21 cellular contexts compared by ENCODE assay signal in genomic region chr1:205767248-205767647, GRCh38. TPM values are rescaled to one million over a fixed set of nuclear protein-coding genes. Genes with fewer than 3 reads are reported as not detected.
DNase-seq lines count a peak whose midpoint lies in the region; ATAC-seq, FAIRE-seq and TF ChIP-seq lines count a peak whose summit lies in the region.
"Had no signal": no experiment of that assay in that cellular context is flagged by ENCODE, and none has a peak within 500 bp of the region (broad histone marks: within the 10 kb centered on the region; RNA-seq: fewer than 3 reads in every experiment).

No MANE protein-coding gene starts in this region.

- intact Hi-C loops in K562 (cut with micrococcal nuclease): no loop called here

- H3K9me1 ChIP-seq in K562 (ENCODE audit: control insufficient read depth, insufficient read depth, low read length): no peaks in the 10 kb centered on the region

- H3K36me3 Mint-ChIP-seq in CD8-positive, alpha-beta memory T cell: peaks cover 0 to 72% (median 16%) of the 10 kb centered on the region in 3 donors
- peaks cover 0 to 8% of the 10 kb centered on the region in 2 donors for H3K36me3 Mint-ChIP-seq in naive B cell

- DNase-seq in A549 (ENCODE audit: low read depth in 1 of 2, low spot score in 1 of 2): no peak
- DNase-seq in CD8-positive, alpha-beta memory T cell: no peak
- no peak for DNase-seq in K562 (ENCODE audit: extremely low read depth in 1 of 4, low spot score in 3 of 4)
- DNase-seq in naive B cell: no peak
- no peak for DNase-seq in small intestine
- DNase-seq: BE2C; Calu3; CD4-positive, alpha-beta T cell; DMS79; NCI-H1436; NCI-H2081; NCI-H510A; NCI-H82; Peyer's patch; Right ventricle myocardium superior; SK-N-SH had no signal

- CTCF ChIA-PET in A549 (lab: Yijun Ruan, JAX): interaction anchor here (0.8 to 3.5 kb wide), 3 partner anchors 24 to 210 kb away, joined by 3 to 9 read pairs (median 5); no protein-coding TSS in a partner anchor
- CTCF ChIA-PET in CD8-positive, alpha-beta memory T cell (lab: Charles Lee): no interaction called here
- CTCF ChIA-PET in K562 (lab: Yijun Ruan, JAX; ENCODE audit: low intra/inter-chr PET ratio): interaction anchor here (0.6 kb wide), 1 partner anchor 868 kb away, joined by 3 read pairs; the partner anchor contains the start of gene DYRK3

- no peaks in the 10 kb centered on the region for H4K20me1 ChIP-seq in K562 (replicated peaks; ENCODE audit: control insufficient read depth, insufficient read depth, low read length)

- H3K27ac Mint-ChIP-seq in CD8-positive, alpha-beta memory T cell: peak overlapping the region in 7 of 8 donors; percentile 51 to 67 (median 61)
- H3K27ac Mint-ChIP-seq in naive B cell: peak overlapping the region in 5 of 6 donors; percentile 13 to 90 (median 79)
- H3K27ac Mint-ChIP-seq: CD4-positive, alpha-beta T cell; GM23338 had no signal

- no TSS peak for BruUV-seq in K562 (replicated peaks; lab: Mats Ljungman, UMichigan)

- no peaks in the 10 kb centered on the region for H3K79me2 ChIP-seq in K562 (ENCODE audit: control insufficient read depth, insufficient read depth, low read length)

- no peak for TF ChIP-seq POLR2A in A549 (IDR thresholded peaks at IDR 0.05; ENCODE audit: low read length)
- TF ChIP-seq POLR2A in K562 (conservative IDR thresholded peaks at IDR 0.05): no peak

- H3K27ac ChIP-seq in A549 (no peak overlapping the region), K562 (ENCODE audit: extremely low read depth, low read depth, low read length) (no peak overlapping the region), small intestine (ENCODE audit: low read depth in 1 of 2, low read length in 1 of 2) (no peak overlapping the region)
- H3K27ac ChIP-seq in CD8-positive, alpha-beta memory T cell (ENCODE audit: low read depth, low read length): no peak overlapping the region
- H3K27ac ChIP-seq: KMS-11, Peyer's patch had no signal

- no peaks in the 10 kb centered on the region for H3K27me3 ChIP-seq in CD8-positive, alpha-beta memory T cell (ENCODE audit: insufficient read depth, low read length, poor library complexity, severe bottlenecking)
- H3K27me3 ChIP-seq in K562 (ENCODE audit: control insufficient read depth in 2 of 2, insufficient read depth in 2 of 2, low read length in 2 of 2) (no peaks in the 10 kb centered on the region), small intestine (ENCODE audit: control insufficient read depth in 2 of 2, insufficient read depth in 2 of 2, low read length in 2 of 2) (no peaks in the 10 kb centered on the region)
- H3K27me3 ChIP-seq: BE2C, Peyer's patch had no signal

- no peaks in the 10 kb centered on the region for H3K9me3 Mint-ChIP-seq in CD8-positive, alpha-beta memory T cell
- H3K9me3 Mint-ChIP-seq in naive B cell: no peaks in the 10 kb centered on the region
- H3K9me3 Mint-ChIP-seq: CD4-positive, alpha-beta T cell; GM23338 had no signal

- TF ChIP-seq EP300 in A549 (IDR thresholded peaks at IDR 0.05): no peak
- no peak for TF ChIP-seq EP300 in K562 (IDR thresholded peaks at IDR 0.05; ENCODE audit: low read length)

- FAIRE-seq in A549 (lab: Jason Lieb, UNC): no peak
- no peak for FAIRE-seq in K562 (lab: Jason Lieb, UNC)
- no peak for FAIRE-seq in small intestine (lab: Jason Lieb, UNC)
- FAIRE-seq: G401.6 had no signal

- H3K9me3 ChIP-seq in A549 (no peaks in the 10 kb centered on the region), K562 (replicated peaks; ENCODE audit: control insufficient read depth, insufficient read depth, low read depth, low read length) (no peaks in the 10 kb centered on the region), small intestine (ENCODE audit: control insufficient read depth, low read depth) (no peaks in the 10 kb centered on the region)
- H3K9me3 ChIP-seq in CD8-positive, alpha-beta memory T cell (ENCODE audit: low read length): no peaks in the 10 kb centered on the region
- H3K9me3 ChIP-seq: BE2C, Peyer's patch, SK-N-SH had no signal

- H3K4me3 ChIP-seq in A549: no peak overlapping the region
- no peak overlapping the region for H3K4me3 ChIP-seq in CD8-positive, alpha-beta memory T cell (ENCODE audit: low read length)
- H3K4me3 ChIP-seq in K562: no peak overlapping the region
- no peak overlapping the region for H3K4me3 ChIP-seq in small intestine (ENCODE audit: low read depth in 1 of 2, low read length in 2 of 2)
- H3K4me3 ChIP-seq: GM23338, Peyer's patch had no signal

- peaks cover 31 to 44% (median 42%) of the 10 kb centered on the region in 3 donors for H3K4me1 Mint-ChIP-seq in CD8-positive, alpha-beta memory T cell
- peaks cover 2 to 22% (median 21%) of the 10 kb centered on the region in 3 donors for H3K4me1 Mint-ChIP-seq in naive B cell

- POLR2A ChIA-PET in A549 (lab: Yijun Ruan, JAX): no interaction called here
- POLR2A ChIA-PET in CD8-positive, alpha-beta memory T cell (lab: Charles Lee): no interaction called here
- POLR2A ChIA-PET in K562 (lab: Yijun Ruan, JAX): interaction anchor here (2.2 kb wide), 1 partner anchor 18 kb away, joined by 9 read pairs; no protein-coding TSS in a partner anchor

- peak overlapping the region in 1 of 7 donors; percentile 40 for H3K4me3 Mint-ChIP-seq in CD8-positive, alpha-beta memory T cell
- no peak overlapping the region for H3K4me3 Mint-ChIP-seq in naive B cell
- H3K4me3 Mint-ChIP-seq: CD4-positive, alpha-beta T cell; GM23338 had no signal

- no peak overlapping the region for H2AFZ ChIP-seq in K562 (ENCODE audit: low read depth, low read length)
- H2AFZ ChIP-seq: GM23338 had no signal

- no peak overlapping the region for H3K9ac ChIP-seq in K562 (ENCODE audit: insufficient read depth in 1 of 2, low read depth in 2 of 2, low read length in 2 of 2)
- H3K9ac ChIP-seq: KMS-11, SK-N-SH had no signal

- H3K4me1 ChIP-seq in A549 (peaks cover 5% of the 10 kb centered on the region; the same call in 1 of the 3 replicates), K562 (replicated peaks in 1 of 2; ENCODE audit: control insufficient read depth in 2 of 2, insufficient read depth in 2 of 2, low read length in 2 of 2) (no peaks in the 10 kb centered on the region; a peak in 1 of 5 replicates), small intestine (ENCODE audit: control insufficient read depth in 2 of 2, insufficient read depth in 1 of 2, low read depth in 1 of 2, low read length in 1 of 2) (no peaks in the 10 kb centered on the region)
- peaks cover 11% of the 10 kb centered on the region for H3K4me1 ChIP-seq in CD8-positive, alpha-beta memory T cell (ENCODE audit: insufficient read depth, low read length)
- H3K4me1 ChIP-seq: BE2C, Peyer's patch had no signal

- H3K36me3 ChIP-seq in CD8-positive, alpha-beta memory T cell (ENCODE audit: insufficient read depth, low read length): peaks cover 13% of the 10 kb centered on the region
- H3K36me3 ChIP-seq in K562 (ENCODE audit: control insufficient read depth, insufficient read depth, low read length) (no peaks in the 10 kb centered on the region), small intestine (ENCODE audit: control insufficient read depth in 2 of 2, insufficient read depth in 2 of 2, low read length in 2 of 2) (no peaks in the 10 kb centered on the region)
- H3K36me3 ChIP-seq: BE2C had no signal

- TF ChIP-seq RAD21 in A549 (conservative IDR thresholded peaks at IDR 0.05 in 1 of 2, IDR thresholded peaks at IDR 0.05 in 1 of 2) (no peak), K562 (CRISPR knock-in tag; conservative IDR thresholded peaks at IDR 0.05 in 1 of 2, IDR thresholded peaks at IDR 0.05 in 1 of 2) (no peak)

- H3K27me3 Mint-ChIP-seq in CD8-positive, alpha-beta memory T cell: no peaks in the 10 kb centered on the region
- no peaks in the 10 kb centered on the region for H3K27me3 Mint-ChIP-seq in naive B cell
- H3K27me3 Mint-ChIP-seq: CD4-positive, alpha-beta T cell had no signal

- no peak for ATAC-seq in A549
- no peak for ATAC-seq in K562
- no peak for ATAC-seq in naive B cell (ENCODE audit: low read depth in 2 of 2)
- ATAC-seq in GM21515 (IDR thresholded peaks at IDR 0.05; ENCODE audit: unreplicated experiment): no peak
- ATAC-seq in GM21825 (IDR thresholded peaks at IDR 0.05; ENCODE audit: unreplicated experiment): no peak
- ATAC-seq: GM23338 had no signal

- TF ChIP-seq CTCF in A549 (IDR thresholded peaks at IDR 0.05) (no peak), K562 (IDR thresholded peaks at IDR 0.05 in 2 of 3, conservative IDR thresholded peaks at IDR 0.05 in 1 of 3; ENCODE audit: insufficient read depth in 2 of 3, low read depth in 1 of 3, low read length in 3 of 3) (no peak)

- 61% methylated on average over 3 of the region's 3 CpGs for WGBS in A549 (ENCODE audit: missing lambda C conversion rate)
- WGBS in K562 (ENCODE audit: insufficient coverage, low coverage, missing lambda C conversion rate): 29% methylated on average over 3 of the region's 3 CpGs
- WGBS in small intestine, 3 donors: 78 to 89% (median 86%) methylated on average over 3 of the region's 3 CpGs

- in situ Hi-C loops in K562 (cut with MboI): no loop called here

- H3K4me2 ChIP-seq in A549: no peak overlapping the region
- H3K4me2 ChIP-seq in K562 (ENCODE audit: insufficient read depth, low read length): no peak overlapping the region
- H3K4me2 ChIP-seq: GM23338, KMS-11, SK-N-SH had no signal

RNA-seq across cellular contexts. Expression of gene RAB29, which starts 8.0 kb away (rescaled TPM):
- polyA plus RNA-seq in A549 (2011; rRNA removed) (9.8 and 13.2 TPM in 2 replicates), A549 (2017; fragmentation: RNase III; extraction: RNeasy Plus Mini Kit Qiagen cat#74134 plus additional on column Dnase treatment) (12.9 to 17.9 TPM (median 14.8 TPM) in 3 replicates), K562 (2011; rRNA removed) (9.9 and 17.6 TPM in 2 replicates), K562 (2014; fragmentation: Illumina TruSeq; extraction: Trizol) (11.1 and 13.9 TPM in 2 replicates), K562 (2014; fragmentation: Nextera tagmentation; extraction: Ambion mirVana) (1 to 10 TPM; 6.3 to 7.5 TPM), K562 (2014; rRNA removed) (7.2 and 10.8 TPM in 2 replicates), naive B cell (ENCODE audit: low read depth in 6 of 6) (100 to 1,000 TPM in 4 of 6 donors, 10 to 100 TPM in 2; 70.2 to 136 (median 112) TPM), small intestine (10 to 100 TPM in 1 of 3 donors, 1 to 10 TPM in 2; 7.4 to 10.3 (median 7.6) TPM)
- 5.3 and 6.8 TPM in 2 replicates for polyA plus RNA-seq in A549 (2012; cell fraction: cytosol; rRNA removed)
- 3.8 and 5.1 TPM in 2 replicates for polyA plus RNA-seq in A549 (2012; cell fraction: nucleus; rRNA removed)
- polyA minus RNA-seq in A549 (2011; rRNA and poly(A)+ RNA removed): 5.8 and 6.9 TPM in 2 replicates
- total RNA-seq in CD8-positive, alpha-beta memory T cell: 10 to 100 TPM; 37.1 to 39.7 TPM
- 169 TPM for polyA plus RNA-seq in CD8-positive, alpha-beta memory T cell
- total RNA-seq in K562 (2011; cell fraction: chromatin; rRNA removed; ENCODE audit: low replicate concordance): 9.7 and 12.5 TPM in 2 replicates
- 7.2 and 7.7 TPM in 2 replicates for total RNA-seq in K562 (2011; cell fraction: nucleolus; rRNA removed)
- total RNA-seq in K562 (2011; cell fraction: nucleoplasm; rRNA removed): 8.9 and 11.8 TPM in 2 replicates
- total RNA-seq in K562 (2014; rRNA removed) (6.9 and 7.7 TPM in 2 replicates), K562 (2014; rRNA removed; fragmentation: Illumina TruSeq; extraction: Trizol) (8.5 and 10.2 TPM in 2 replicates), K562 (2015; rRNA removed; fragmentation: Illumina TruSeq; extraction: Trizol) (9.9 and 11.5 TPM in 2 replicates), K562 (2021) (7.8 and 8.0 TPM in 2 replicates)
- polyA plus RNA-seq in K562 (2011; cell fraction: cytosol; rRNA removed): 11.0 and 14.5 TPM in 2 replicates
- polyA plus RNA-seq in K562 (2011; cell fraction: nucleus; rRNA removed): 7.4 and 13.4 TPM in 2 replicates
- polyA plus RNA-seq in K562 (2012): 11.1 and 11.3 TPM in 2 replicates
- 6.1 and 11.9 TPM in 2 replicates for polyA minus RNA-seq in K562 (2011; rRNA and poly(A)+ RNA removed)
- 3.5 and 7.2 TPM in 2 replicates for polyA minus RNA-seq in K562 (2011; cell fraction: cytosol; rRNA and poly(A)+ RNA removed)
- polyA minus RNA-seq in K562 (2011; cell fraction: nucleus; rRNA and poly(A)+ RNA removed): 4.1 and 4.8 TPM in 2 replicates

RNA-seq across cellular contexts. Expression of gene NUCKS1, which starts 17.3 kb away (rescaled TPM):
- polyA plus RNA-seq in A549 (2011; rRNA removed): 134 and 190 TPM in 2 replicates
- 23.1 and 26.2 TPM in 2 replicates for polyA plus RNA-seq in A549 (2012; cell fraction: cytosol; rRNA removed)
- polyA plus RNA-seq in A549 (2012; cell fraction: nucleus; rRNA removed): 8.1 and 17.0 TPM in 2 replicates
- polyA plus RNA-seq in A549 (2017; fragmentation: RNase III; extraction: RNeasy Plus Mini Kit Qiagen cat#74134 plus additional on column Dnase treatment): 132 to 141 TPM (median 141 TPM) in 3 replicates
- polyA minus RNA-seq in A549 (2011; rRNA and poly(A)+ RNA removed): 145 and 159 TPM in 2 replicates
- 100 to 1,000 TPM; 162 to 202 TPM for total RNA-seq in CD8-positive, alpha-beta memory T cell
- 18.9 TPM for polyA plus RNA-seq in CD8-positive, alpha-beta memory T cell
- 27.6 and 204 TPM in 2 replicates for total RNA-seq in K562 (2011; cell fraction: chromatin; rRNA removed; ENCODE audit: low replicate concordance)
- 10.8 and 27.2 TPM in 2 replicates for total RNA-seq in K562 (2011; cell fraction: nucleolus; rRNA removed)
- 57.1 and 92.6 TPM in 2 replicates for total RNA-seq in K562 (2011; cell fraction: nucleoplasm; rRNA removed)
- 81.9 and 87.5 TPM in 2 replicates for total RNA-seq in K562 (2014; rRNA removed)
- 232 and 280 TPM in 2 replicates for total RNA-seq in K562 (2014; rRNA removed; fragmentation: Illumina TruSeq; extraction: Trizol)
- 236 and 244 TPM in 2 replicates for total RNA-seq in K562 (2015; rRNA removed; fragmentation: Illumina TruSeq; extraction: Trizol)
- 201 and 216 TPM in 2 replicates for total RNA-seq in K562 (2021)
- polyA plus RNA-seq in K562 (2011; rRNA removed): 117 and 149 TPM in 2 replicates
- polyA plus RNA-seq in K562 (2011; cell fraction: cytosol; rRNA removed): 32.1 and 83.7 TPM in 2 replicates
- polyA plus RNA-seq in K562 (2011; cell fraction: nucleus; rRNA removed): 19.9 and 37.5 TPM in 2 replicates
- 80.3 and 120 TPM in 2 replicates for polyA plus RNA-seq in K562 (2012)
- polyA plus RNA-seq in K562 (2014; fragmentation: Illumina TruSeq; extraction: Trizol): 167 and 177 TPM in 2 replicates
- polyA plus RNA-seq in K562 (2014; fragmentation: Nextera tagmentation; extraction: Ambion mirVana): 10 to 100 TPM; 66.7 to 83.4 TPM
- 94.4 and 95.1 TPM in 2 replicates for polyA plus RNA-seq in K562 (2014; rRNA removed)
- polyA minus RNA-seq in K562 (2011; rRNA and poly(A)+ RNA removed): 303 and 322 TPM in 2 replicates
- polyA minus RNA-seq in K562 (2011; cell fraction: cytosol; rRNA and poly(A)+ RNA removed): 85.8 and 115 TPM in 2 replicates
- 23.7 and 70.9 TPM in 2 replicates for polyA minus RNA-seq in K562 (2011; cell fraction: nucleus; rRNA and poly(A)+ RNA removed)
- polyA plus RNA-seq in naive B cell (ENCODE audit: low read depth in 6 of 6): 10 to 100 TPM in 5 of 6 donors, 1 to 10 TPM in 1; 4.9 to 18.9 (median 16.2) TPM
- polyA plus RNA-seq in small intestine: 10 to 100 TPM in 2 of 3 donors, 1 to 10 TPM in 1; 7.8 to 52.5 (median 11.6) TPM

RNA-seq across cellular contexts. Expression of gene SLC41A1, which starts 45.8 kb away (rescaled TPM):
- polyA plus RNA-seq in A549 (2011; rRNA removed) (23.5 and 26.0 TPM in 2 replicates), A549 (2017; fragmentation: RNase III; extraction: RNeasy Plus Mini Kit Qiagen cat#74134 plus additional on column Dnase treatment) (25.6 to 26.4 TPM (median 26.1 TPM) in 3 replicates), K562 (2011; rRNA removed) (23.2 and 29.3 TPM in 2 replicates), K562 (2014; fragmentation: Illumina TruSeq; extraction: Trizol) (21.0 and 26.8 TPM in 2 replicates), K562 (2014; fragmentation: Nextera tagmentation; extraction: Ambion mirVana) (1 to 10 TPM; 4.1 to 5.5 TPM), K562 (2014; rRNA removed) (11.4 and 12.2 TPM in 2 replicates), naive B cell (ENCODE audit: low read depth in 6 of 6) (10 to 100 TPM in 4 of 6 donors, 1 to 10 TPM in 1, under 1 TPM in 1; 0.11 to 14.4 (median 10.5) TPM), small intestine (1 to 10 TPM in 2 of 3 donors, under 1 TPM in 1; 0.89 to 9.4 (median 3.2) TPM)
- 15.8 and 19.9 TPM in 2 replicates for polyA plus RNA-seq in A549 (2012; cell fraction: cytosol; rRNA removed)
- polyA plus RNA-seq in A549 (2012; cell fraction: nucleus; rRNA removed): 17.8 and 21.6 TPM in 2 replicates
- polyA minus RNA-seq in A549 (2011; rRNA and poly(A)+ RNA removed): 13.3 and 14.4 TPM in 2 replicates
- 10 to 100 TPM; 24.1 to 27.6 TPM for total RNA-seq in CD8-positive, alpha-beta memory T cell
- 16.5 TPM for polyA plus RNA-seq in CD8-positive, alpha-beta memory T cell
- 37.1 and 52.9 TPM in 2 replicates for total RNA-seq in K562 (2011; cell fraction: chromatin; rRNA removed; ENCODE audit: low replicate concordance)
- total RNA-seq in K562 (2011; cell fraction: nucleolus; rRNA removed): 32.9 and 38.7 TPM in 2 replicates
- total RNA-seq in K562 (2011; cell fraction: nucleoplasm; rRNA removed): 41.1 and 61.4 TPM in 2 replicates
- total RNA-seq in K562 (2014; rRNA removed) (6.8 and 7.7 TPM in 2 replicates), K562 (2014; rRNA removed; fragmentation: Illumina TruSeq; extraction: Trizol) (13.4 and 13.5 TPM in 2 replicates), K562 (2015; rRNA removed; fragmentation: Illumina TruSeq; extraction: Trizol) (8.0 and 8.4 TPM in 2 replicates), K562 (2021) (17.2 and 20.5 TPM in 2 replicates)
- 21.8 and 23.3 TPM in 2 replicates for polyA plus RNA-seq in K562 (2011; cell fraction: cytosol; rRNA removed)
- polyA plus RNA-seq in K562 (2011; cell fraction: nucleus; rRNA removed): 32.7 and 46.6 TPM in 2 replicates
- polyA plus RNA-seq in K562 (2012): 10.0 and 11.9 TPM in 2 replicates
- polyA minus RNA-seq in K562 (2011; rRNA and poly(A)+ RNA removed): 15.4 and 21.7 TPM in 2 replicates
- polyA minus RNA-seq in K562 (2011; cell fraction: cytosol; rRNA and poly(A)+ RNA removed): 8.3 and 13.1 TPM in 2 replicates
- 9.1 and 9.7 TPM in 2 replicates for polyA minus RNA-seq in K562 (2011; cell fraction: nucleus; rRNA and poly(A)+ RNA removed)

Comparison
In these comparisons a context has a peak if more than half of its experiments do, and no peak if none do; other contexts are left out.
1. Of the 35 proteins assayed by ChIP-seq in both K562 and A549: peak only in K562: none; only in A549: none; in both: MAFK; in neither: 34.